8 cellular contexts compared by ENCODE assay signal in genomic region chr12:7959278-7960063, GRCh38. TPM values are rescaled to one million over a fixed set of nuclear protein-coding genes. Genes with fewer than 3 reads are reported as not detected.
DNase-seq lines count a peak whose midpoint lies in the region; ATAC-seq, FAIRE-seq and TF ChIP-seq lines count a peak whose summit lies in the region.

No MANE protein-coding gene starts in this region.

- H4K8ac ChIP-seq in mesenchymal stem cell (ENCODE audit: low read length), result peak overlapping the region; percentile 61

- peak overlapping the region in 1 of 2 experiments; percentile 7 for H3K14ac ChIP-seq in mesenchymal stem cell (ENCODE audit: low read length in 2 of 2)

- H2BK5ac ChIP-seq in mesenchymal stem cell (ENCODE audit: low read depth, low read length, poor library complexity, severe bottlenecking), result no peak overlapping the region

- no peak for FAIRE-seq in frontal cortex (lab: Jason Lieb, UNC)

- peak overlapping the region; percentile 85 for H3K27ac ChIP-seq in CD8-positive, alpha-beta T cell (ENCODE audit: low read depth, low read length)
- H3K27ac ChIP-seq in mesenchymal stem cell (ENCODE audit: low read length, poor library complexity, severe bottlenecking), result no peak overlapping the region

- H2AFZ ChIP-seq in mesenchymal stem cell (ENCODE audit: low read depth, low read length), result no peak overlapping the region

- CTCF ChIA-PET in CD8-positive, alpha-beta T cell (lab: Charles Lee), result interaction anchor here (1.1 to 8.5 kb wide), 3 partner anchors 23 to 86 kb away, joined by 3 to 158 read pairs (median 30); partner anchors contain the start of gene SLC2A3

- peak overlapping the region; percentile 61 to 86 for H3K18ac ChIP-seq in mesenchymal stem cell (ENCODE audit: low read depth in 1 of 2, low read length in 2 of 2)

- H3K4me3 ChIP-seq in CD8-positive, alpha-beta T cell (ENCODE audit: low read depth, low read length), result peak overlapping the region; percentile 65
- H3K4me3 ChIP-seq in mesenchymal stem cell (ENCODE audit: insufficient read depth in 1 of 2, low read depth in 1 of 2, low read length in 2 of 2), result peak overlapping the region in 1 of 2 experiments; percentile 82

- peak overlapping the region; percentile 94 to 97 for H2BK12ac ChIP-seq in mesenchymal stem cell (ENCODE audit: low read length in 2 of 2)

- peak; percentile 25 for ATAC-seq in CD8-positive, alpha-beta T cell
- peak; percentile 46 for ATAC-seq in GM21825 (IDR thresholded peaks at IDR 0.05; ENCODE audit: unreplicated experiment)
- ATAC-seq in activated naive CD8-positive, alpha-beta T cell treated with anti-CD3 and anti-CD28 coated beads, Interleukin-2, amount 10 ng/mL, durations not matched to agents 7 days and 5 days (ENCODE audit: low read depth), result peak; percentile 65

- H3K4me2 ChIP-seq in mesenchymal stem cell (ENCODE audit: low read length, poor library complexity, severe bottlenecking), result no peak overlapping the region

- H3K9ac ChIP-seq in mesenchymal stem cell (ENCODE audit: low read length), result peak overlapping the region; percentile 88

- TF ChIP-seq CTCF in CD8-positive, alpha-beta T cell (IDR thresholded peaks at IDR 0.05), result no peak

- H2BK120ac ChIP-seq in mesenchymal stem cell (ENCODE audit: low read depth, low read length), result peak overlapping the region; percentile 87

- WGBS in mesenchymal stem cell, result 55% methylated on average over 5 of the region's 5 CpGs

- H3K27ac Mint-ChIP-seq in CD8-positive, alpha-beta T cell, result peak overlapping the region; percentile 94
- H3K27ac Mint-ChIP-seq in activated naive CD8-positive, alpha-beta T cell treated with anti-CD3 and anti-CD28 coated beads, Interleukin-2, amount 10 ng/mL, durations not matched to agents 7 days and 5 days, result peak overlapping the region; percentile 94

- no peaks in the 10 kb centered on the region for H3K27me3 Mint-ChIP-seq in CD8-positive, alpha-beta T cell (ENCODE audit: low read depth)
- no peaks in the 10 kb centered on the region for H3K27me3 Mint-ChIP-seq in activated naive CD8-positive, alpha-beta T cell treated with anti-CD3 and anti-CD28 coated beads, Interleukin-2, amount 10 ng/mL, durations not matched to agents 7 days and 5 days

- no peaks in the 10 kb centered on the region for H3K9me3 Mint-ChIP-seq in CD8-positive, alpha-beta T cell
- H3K9me3 Mint-ChIP-seq in activated naive CD8-positive, alpha-beta T cell treated with anti-CD3 and anti-CD28 coated beads, Interleukin-2, amount 10 ng/mL, durations not matched to agents 7 days and 5 days, result no peaks in the 10 kb centered on the region

- no peaks in the 10 kb centered on the region for H3K36me3 ChIP-seq in CD8-positive, alpha-beta T cell (ENCODE audit: insufficient read depth, low read length)
- H3K36me3 ChIP-seq in mesenchymal stem cell (ENCODE audit: control insufficient read depth in 1 of 2, insufficient read depth in 2 of 2, low read depth in 1 of 2, low read length in 2 of 2), result no peaks in the 10 kb centered on the region

- peak overlapping the region; percentile 66 for H2AK5ac ChIP-seq in mesenchymal stem cell (ENCODE audit: low read length, severe bottlenecking)

- no peaks in the 10 kb centered on the region for H3K36me3 Mint-ChIP-seq in CD8-positive, alpha-beta T cell
- peaks cover 10% of the 10 kb centered on the region for H3K36me3 Mint-ChIP-seq in activated naive CD8-positive, alpha-beta T cell treated with anti-CD3 and anti-CD28 coated beads, Interleukin-2, amount 10 ng/mL, durations not matched to agents 7 days and 5 days

- no peak overlapping the region for H3K23ac ChIP-seq in mesenchymal stem cell (ENCODE audit: low read length in 2 of 2)

- H3K9me3 ChIP-seq in CD8-positive, alpha-beta T cell (ENCODE audit: low read length), result no peaks in the 10 kb centered on the region
- H3K9me3 ChIP-seq in mesenchymal stem cell (ENCODE audit: control insufficient read depth, low read length), result no peaks in the 10 kb centered on the region

- peak in 5 of 7 experiments; percentile 45 to 70 (median 48) for DNase-seq in CD8-positive, alpha-beta T cell
- peak; percentile 75 for DNase-seq in RPMI8226
- DNase-seq in activated naive CD8-positive, alpha-beta T cell treated with anti-CD3 and anti-CD28 coated beads, Interleukin-2, amount 10 ng/mL, durations not matched to agents 7 days and 5 days, result peak; percentile 56
- peak; percentile 35 for DNase-seq in mesenchymal stem cell
- DNase-seq in putamen (ENCODE audit: low spot score), result no peak
- DNase-seq in NCI-H1694 (lab: John Stamatoyannopoulos, UW), result no peak
- DNase-seq in frontal cortex (ENCODE audit: low spot score in 2 of 2), result no peak

- H2BK15ac ChIP-seq in mesenchymal stem cell (ENCODE audit: low read depth, poor library complexity, severe bottlenecking), result peak overlapping the region; percentile 63

- H3K4me1 Mint-ChIP-seq in CD8-positive, alpha-beta T cell (ENCODE audit: low read depth), result peaks cover 39% of the 10 kb centered on the region
- H3K4me1 Mint-ChIP-seq in activated naive CD8-positive, alpha-beta T cell treated with anti-CD3 and anti-CD28 coated beads, Interleukin-2, amount 10 ng/mL, durations not matched to agents 7 days and 5 days, result peaks cover 39% of the 10 kb centered on the region

- no peaks in the 10 kb centered on the region for H3K27me3 ChIP-seq in CD8-positive, alpha-beta T cell (ENCODE audit: insufficient read depth, low read length)
- no peaks in the 10 kb centered on the region for H3K27me3 ChIP-seq in mesenchymal stem cell (ENCODE audit: control insufficient read depth in 1 of 2, insufficient read depth in 1 of 2, low read length in 2 of 2)

- H3K4me1 ChIP-seq in CD8-positive, alpha-beta T cell (ENCODE audit: insufficient read depth, low read length), result peaks cover 33% of the 10 kb centered on the region
- peaks cover 6% of the 10 kb centered on the region for H3K4me1 ChIP-seq in mesenchymal stem cell (ENCODE audit: control insufficient read depth, insufficient read depth, low read depth, low read length)

- H3K4me3 Mint-ChIP-seq in CD8-positive, alpha-beta T cell, result peak overlapping the region; percentile 87
- H3K4me3 Mint-ChIP-seq in activated naive CD8-positive, alpha-beta T cell treated with anti-CD3 and anti-CD28 coated beads, Interleukin-2, amount 10 ng/mL, durations not matched to agents 7 days and 5 days, result peak overlapping the region; percentile 97

- peak overlapping the region; percentile 67 to 71 for H3K4ac ChIP-seq in mesenchymal stem cell (ENCODE audit: low read depth in 1 of 2, low read length in 2 of 2)

- H4K91ac ChIP-seq in mesenchymal stem cell (ENCODE audit: low read length), result peak overlapping the region; percentile 80

- POLR2A ChIA-PET in CD8-positive, alpha-beta T cell (lab: Charles Lee), result interaction anchor here (0.6 to 6.2 kb wide), 6 partner anchors 11 to 73 kb away, joined by 3 to 139 read pairs (median 6); partner anchors contain the start of genes FOXJ2 and SLC2A3
- POLR2A ChIA-PET in activated naive CD8-positive, alpha-beta T cell treated with anti-CD3 and anti-CD28 coated beads, Interleukin-2, amount 10 ng/mL, durations not matched to agents 7 days and 5 days (lab: Charles Lee), result interaction anchor here (0.6 to 19.1 kb wide), 10 partner anchors 10 to 97 kb away, joined by 3 to 761 read pairs (median 8); partner anchors contain the start of gene SLC2A3

- no peaks in the 10 kb centered on the region for H3K79me1 ChIP-seq in mesenchymal stem cell (replicated peaks; ENCODE audit: low read length, poor library complexity, severe bottlenecking)

- intact Hi-C loops in CD8-positive, alpha-beta T cell (cut with DNase I, micrococcal nuclease), result loop anchor here (1.0 to 2.0 kb wide), 7 partner anchors 11 to 99 kb away; partner anchors contain the start of gene SLC2A3 (in 2 of the 2)

RNA-seq across cellular contexts. Expression of gene SLC2A3, which starts 23.5 kb away (rescaled TPM):
- 1,000 to 10,000 TPM; 1,170 to 1,193 TPM for total RNA-seq in CD8-positive, alpha-beta T cell
- 100 to 1,000 TPM; 219 to 224 TPM for total RNA-seq in activated naive CD8-positive, alpha-beta T cell treated with anti-CD3 and anti-CD28 coated beads, Interleukin-2, amount 10 ng/mL, durations not matched to agents 7 days and 5 days
- polyA plus RNA-seq in mesenchymal stem cell (2013, experiment 1 of 2), result 117 TPM
- 119 TPM for polyA plus RNA-seq in mesenchymal stem cell (2013, experiment 2 of 2)
- 50.5 TPM for total RNA-seq in frontal cortex

Comparison
In these comparisons a context has a peak if more than half of its experiments do, and no peak if none do; other contexts are left out.
1. DNase-seq: peak in CD8-positive, alpha-beta T cell (5 of 7), RPMI8226 (single experiment), activated naive CD8-positive, alpha-beta T cell treated with anti-CD3 and anti-CD28 coated beads, Interleukin-2, amount 10 ng/mL, durations not matched to agents 7 days and 5 days (single experiment) and mesenchymal stem cell (single experiment); none in putamen (single experiment), NCI-H1694 (single experiment) and frontal cortex (0 of 2).
2. RNA of gene SLC2A3, which starts 23.5 kb away (total RNA-seq): 1,170 to 1,193 TPM in CD8-positive, alpha-beta T cell; 219 to 224 TPM in activated naive CD8-positive, alpha-beta T cell treated with anti-CD3 and anti-CD28 coated beads, Interleukin-2, amount 10 ng/mL, durations not matched to agents 7 days and 5 days and 50.5 TPM in frontal cortex (single experiment); every median in the first group is over 4 times any median in the second.
3. Peak in every context shown above with its lines, with median percentiles within 50 percentile points of each other: ATAC-seq.